8 cellular contexts compared by ENCODE assay signal in the genomic region with DNA sequence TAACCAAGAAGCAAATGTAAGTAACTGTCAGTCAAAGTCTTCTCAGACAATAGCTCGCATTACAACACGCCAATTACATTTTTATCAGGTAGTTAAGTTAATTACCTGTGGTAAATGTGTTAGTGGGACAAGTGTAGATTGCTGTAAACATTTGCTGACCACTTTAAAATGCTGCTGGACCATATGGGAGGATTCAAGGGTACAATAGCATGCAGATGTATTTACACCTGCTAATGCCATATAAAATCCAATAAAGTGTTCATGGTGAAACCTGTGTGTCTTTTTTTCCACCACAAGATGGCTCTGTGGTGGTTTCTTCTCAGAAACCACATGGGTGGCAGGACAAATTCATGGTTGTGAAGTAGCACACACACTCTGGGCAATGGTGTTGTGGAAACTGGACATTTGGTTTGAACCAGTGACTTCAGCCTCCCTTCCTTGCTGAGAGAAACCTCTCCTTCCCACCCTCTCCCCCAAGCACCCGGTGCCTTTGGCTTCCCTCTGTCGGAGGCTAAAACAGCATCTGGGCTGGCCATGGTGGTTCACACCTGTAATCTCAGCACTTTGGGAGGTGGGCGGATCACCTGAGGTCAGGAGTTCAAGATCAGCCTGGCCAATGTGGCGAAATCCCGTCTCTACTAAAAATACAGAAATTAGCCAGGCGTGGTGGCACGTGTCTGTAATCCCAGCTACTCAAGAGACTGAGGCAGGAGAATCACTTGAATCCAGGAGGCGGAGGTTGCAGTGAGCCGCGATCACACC. TPM values are rescaled to one million over a fixed set of nuclear protein-coding genes. Genes with fewer than 3 reads are reported as not detected.
DNase-seq lines count a peak whose midpoint lies in the region; ATAC-seq and TF ChIP-seq lines count a peak whose summit lies in the region.

No MANE protein-coding gene starts in this region.

- in situ Hi-C loops in GM13976 (cut with MboI; ENCODE audit: low sequenced_read_pairs, unreplicated experiment) (no loop called here), transverse colon (cut with MboI; ENCODE audit: low pct_ligation_motif_present in 1 of 4, low pct_unique_long_range_greater_than_20kb in 1 of 4, low sequenced_read_pairs in 3 of 4) (no loop called here)

- 70 to 79% methylated on average over 6 to 12 of the region's 12 CpGs for WGBS in transverse colon (ENCODE audit: low coverage in 1 of 2), 2 donors

- no peak for TF ChIP-seq EP300 in transverse colon (IDR thresholded peaks at IDR 0.05; ENCODE audit: low read depth)

- H3K27me3 Mint-ChIP-seq in activated naive CD4-positive, alpha-beta T cell treated with anti-CD3 and anti-CD28 coated beads for 36 hours (ENCODE audit: low read depth): peaks cover 3% of the 10 kb centered on the region
- peaks cover 0 to 7% (median 0%) of the 10 kb centered on the region in 3 donors for H3K27me3 Mint-ChIP-seq in immature natural killer cell (ENCODE audit: low read depth in 3 of 3)

- H3K27ac Mint-ChIP-seq in activated naive CD4-positive, alpha-beta T cell treated with anti-CD3 and anti-CD28 coated beads for 36 hours: no peak overlapping the region
- no peak overlapping the region for H3K27ac Mint-ChIP-seq in immature natural killer cell

- H3K4me3 ChIP-seq in transverse colon: no peak overlapping the region

- CTCF ChIA-PET in activated naive CD4-positive, alpha-beta T cell treated with anti-CD3 and anti-CD28 coated beads for 36 hours (lab: Charles Lee): interaction anchor here (0.6 to 2.0 kb wide), 4 partner anchors 233 to 811 kb away, joined by 3 to 13 read pairs (median 4); no protein-coding TSS in a partner anchor

- peaks cover 25 to 38% (median 31%) of the 10 kb centered on the region in 4 donors for H3K4me1 ChIP-seq in transverse colon

- H3K27ac ChIP-seq in transverse colon: no peak overlapping the region

- H3K4me3 Mint-ChIP-seq in activated naive CD4-positive, alpha-beta T cell treated with anti-CD3 and anti-CD28 coated beads for 36 hours: no peak overlapping the region
- no peak overlapping the region for H3K4me3 Mint-ChIP-seq in immature natural killer cell

- ATAC-seq in GM18498 (IDR thresholded peaks at IDR 0.05; ENCODE audit: unreplicated experiment) (no peak), GM21786 (IDR thresholded peaks at IDR 0.05; ENCODE audit: unreplicated experiment) (no peak)

- intact Hi-C loops in activated naive CD4-positive, alpha-beta T cell treated with anti-CD3 and anti-CD28 coated beads for 36 hours (cut with micrococcal nuclease): loop anchor here (1.0 kb wide), 2 partner anchors 20 to 420 kb away; no protein-coding TSS in a partner anchor
- intact Hi-C loops in transverse colon (cut with DNase I; ENCODE audit: low total_unique reads): no loop called here

- peaks cover 10% of the 10 kb centered on the region for H3K27me3 ChIP-seq in transverse colon

- no peaks in the 10 kb centered on the region for H3K4me1 Mint-ChIP-seq in activated naive CD4-positive, alpha-beta T cell treated with anti-CD3 and anti-CD28 coated beads for 36 hours (ENCODE audit: low read depth)
- peaks cover 2 to 5% of the 10 kb centered on the region in 2 donors for H3K4me1 Mint-ChIP-seq in immature natural killer cell

- DNase-seq in CD1c-positive myeloid dendritic cell (ENCODE audit: extremely low spot score): peak; percentile 63
- peak; percentile 56 for DNase-seq in GM13976 (ENCODE audit: low spot score)
- peak; percentile 70 for DNase-seq in NCI-H524 treated with DMSO at 0.1 percent for 48 hours (lab: John Stamatoyannopoulos, UW)
- DNase-seq in activated naive CD4-positive, alpha-beta T cell treated with anti-CD3 and anti-CD28 coated beads for 36 hours: peak; percentile 27
- DNase-seq in immature natural killer cell: peak; percentile 14 to 53 (median 40)
- no peak for DNase-seq in transverse colon

- no peaks in the 10 kb centered on the region for H3K36me3 Mint-ChIP-seq in activated naive CD4-positive, alpha-beta T cell treated with anti-CD3 and anti-CD28 coated beads for 36 hours (ENCODE audit: low read depth)
- no peaks in the 10 kb centered on the region for H3K36me3 Mint-ChIP-seq in immature natural killer cell

- H3K36me3 ChIP-seq in transverse colon: no peaks in the 10 kb centered on the region

- H3K9me3 ChIP-seq in transverse colon: no peaks in the 10 kb centered on the region

- peak; percentile 41 for TF ChIP-seq CTCF in GM13976 (IDR thresholded peaks at IDR 0.05; ENCODE audit: borderline replicate concordance, control extremely low read depth, extremely low read depth, insufficient read depth, missing control alignments)
- peak; percentile 41 to 79 (median 55) for TF ChIP-seq CTCF in transverse colon (IDR thresholded peaks at IDR 0.05)

- H3K9me3 Mint-ChIP-seq in activated naive CD4-positive, alpha-beta T cell treated with anti-CD3 and anti-CD28 coated beads for 36 hours: no peaks in the 10 kb centered on the region
- H3K9me3 Mint-ChIP-seq in immature natural killer cell: no peaks in the 10 kb centered on the region

- no peak for TF ChIP-seq POLR2A in transverse colon (IDR thresholded peaks at IDR 0.05)

RNA-seq across cellular contexts. Expression of gene GTF3A, which starts 18.1 kb away (rescaled TPM):
- 100 to 1,000 TPM; 303 to 314 TPM for total RNA-seq in activated naive CD4-positive, alpha-beta T cell treated with anti-CD3 and anti-CD28 coated beads for 36 hours
- polyA plus RNA-seq in immature natural killer cell: 100 to 1,000 TPM; 483 to 645 (median 583) TPM
- 100 to 1,000 TPM in 1 of 4 donors, 10 to 100 TPM in 3; 43.1 to 195 (median 60.0) TPM for total RNA-seq in transverse colon

RNA-seq across cellular contexts. Expression of gene MTIF3, which starts 44.0 kb away (rescaled TPM):
- 10 to 100 TPM; 34.0 to 42.1 TPM for total RNA-seq in activated naive CD4-positive, alpha-beta T cell treated with anti-CD3 and anti-CD28 coated beads for 36 hours
- 10 to 100 TPM; 55.0 to 77.7 (median 67.1) TPM for polyA plus RNA-seq in immature natural killer cell
- 10 to 100 TPM; 27.7 to 98.3 (median 66.7) TPM for total RNA-seq in transverse colon
